In the genomic region with DNA sequence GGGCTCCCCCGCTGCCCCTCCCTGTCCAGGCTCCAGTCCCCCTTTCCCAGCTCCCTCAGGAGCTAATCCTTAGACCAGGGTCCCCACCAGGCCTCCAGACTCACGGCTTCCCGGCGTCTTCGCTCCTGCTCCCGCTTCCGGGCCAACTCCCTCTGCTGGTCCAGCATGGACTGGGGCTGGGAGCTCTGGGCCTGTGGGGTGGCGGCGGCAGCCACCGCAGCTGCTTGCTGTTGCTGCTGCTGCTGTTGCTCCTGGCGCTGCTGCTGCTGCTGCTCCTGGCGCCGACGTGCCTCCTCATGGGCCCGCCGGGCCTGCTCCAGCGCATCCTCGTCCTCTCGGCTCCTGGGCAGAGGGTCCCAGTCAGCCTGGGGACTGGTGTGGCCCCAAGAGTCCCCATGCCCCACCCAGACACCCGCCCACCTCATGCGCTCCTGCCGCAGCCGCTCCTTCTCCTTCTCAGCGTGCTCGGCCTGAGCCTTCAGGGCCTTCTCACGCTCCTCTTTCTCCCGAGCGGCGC, we compare ENCODE assay signal across 13 cellular contexts. TPM values are rescaled to one million over a fixed set of nuclear protein-coding genes. Genes with fewer than 3 reads are reported as not detected.
"Had no signal": no experiment of that assay in that cellular context is flagged by ENCODE, and none has a peak within 500 bp of the region (broad histone marks: within the 10 kb centered on the region; RNA-seq: fewer than 3 reads in every experiment).

No MANE protein-coding gene starts in this region.

- H3K27me3 ChIP-seq: ascending aorta had no signal

- H3K4me3 ChIP-seq: ascending aorta had no signal

- ATAC-seq: left colon; natural killer cell; stimulated activated naive CD8-positive, alpha-beta T cell treated with anti-CD3 and anti-CD28 coated beads, Interleukin-15, Interleukin-2, amounts not matched to agents 100 U/mL and 50 U/mL, for 24 hours had no signal

- DNase-seq: activated CD4-positive, alpha-beta memory T cell treated with anti-CD3 and anti-CD28 coated beads for 36 hours; activated T-cell treated with anti-CD3 and anti-CD28 coated beads, Interleukin-2, amount 50 U/mL, for 72 hours; caudate nucleus; left colon; natural killer cell; nucleus accumbens; stimulated activated CD4-positive, alpha-beta T cell treated with anti-CD3 and anti-CD28 coated beads, Interleukin-4, amount 100 ng/mL, for 1 hour; stimulated activated CD8-positive, alpha-beta memory T cell treated with anti-CD3 and anti-CD28 coated beads, Interleukin-4, amount 100 ng/mL, for 48 hours; stimulated activated naive CD8-positive, alpha-beta T cell treated with anti-CD3 and anti-CD28 coated beads, Interleukin-15, Interleukin-2, amounts not matched to agents 100 U/mL and 50 U/mL, for 24 hours; T-helper 9 cell had no signal

- H3K9me3 ChIP-seq: ascending aorta had no signal

RNA-seq across cellular contexts. Expression of a gene that starts 6.4 kb away (rescaled TPM):
- total RNA-seq: activated CD4-positive, alpha-beta memory T cell treated with anti-CD3 and anti-CD28 coated beads for 36 hours; ascending aorta; natural killer cell; pulmonary artery endothelial cell; temporal lobe had no signal

RNA-seq across cellular contexts. Expression of a gene that starts 37.9 kb away (rescaled TPM):
- total RNA-seq: activated CD4-positive, alpha-beta memory T cell treated with anti-CD3 and anti-CD28 coated beads for 36 hours had no signal
